16 cellular contexts compared by ENCODE assay signal in the genomic region with DNA sequence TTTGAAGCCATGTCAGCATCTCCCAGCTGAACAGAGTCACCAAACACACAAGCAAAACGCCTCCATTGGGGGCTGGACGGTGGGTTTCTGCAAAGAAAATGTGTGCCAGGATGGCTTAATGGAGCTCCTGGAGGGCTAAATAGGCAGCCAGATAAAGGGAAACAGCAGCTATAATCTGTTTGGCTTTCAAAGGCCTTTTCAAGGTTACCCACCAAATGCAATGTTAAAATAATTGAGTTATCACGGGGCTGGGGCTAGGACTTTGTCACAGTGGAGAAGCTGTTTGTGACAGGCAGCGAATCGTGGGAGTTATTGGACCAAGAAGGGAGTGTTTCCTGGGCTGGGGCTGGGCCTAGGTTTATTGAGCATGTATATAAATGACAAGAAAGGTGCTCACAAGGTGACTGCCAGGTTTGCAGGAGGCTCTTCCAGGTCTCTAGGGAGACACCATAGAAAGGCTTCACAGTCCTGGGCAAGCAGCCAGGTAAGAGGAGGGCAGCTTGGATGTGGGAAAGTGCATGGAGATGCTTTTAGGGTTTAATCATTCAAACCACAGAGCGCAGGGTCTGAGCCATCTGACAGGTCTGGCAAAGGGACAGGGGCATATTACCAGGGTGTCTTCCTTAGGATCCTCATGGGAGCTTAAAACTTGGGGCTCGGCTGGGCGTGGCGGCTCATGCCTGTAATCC. TPM values are rescaled to one million over a fixed set of nuclear protein-coding genes. Genes with fewer than 3 reads are reported as not detected.
DNase-seq lines count a peak whose midpoint lies in the region; ATAC-seq and TF ChIP-seq lines count a peak whose summit lies in the region.
"Had no signal": no experiment of that assay in that cellular context is flagged by ENCODE, and none has a peak within 500 bp of the region (broad histone marks: within the 10 kb centered on the region; RNA-seq: fewer than 3 reads in every experiment).

No MANE protein-coding gene starts in this region.

- WGBS in suprapubic skin: 90% methylated on average over 9 of the region's 9 CpGs

- CTCF ChIA-PET in PC-3 (lab: Charles Lee): no interaction called here

- H3K4me1 ChIP-seq in PC-3 (ENCODE audit: insufficient read depth, low read length) (peaks cover 5% of the 10 kb centered on the region; the same call in 1 of the 2 replicates), suprapubic skin (no peaks in the 10 kb centered on the region)

- no TSS peak for BruUV-seq in PC-3 (replicated peaks; lab: Mats Ljungman, UMichigan)

- no peaks in the 10 kb centered on the region for H3K9me3 ChIP-seq in PC-3 (ENCODE audit: low read length)
- no peaks in the 10 kb centered on the region for H3K9me3 ChIP-seq in suprapubic skin
- H3K9me3 ChIP-seq: neutrophil had no signal

- no peaks in the 10 kb centered on the region for H3F3A ChIP-seq in PC-3 (ENCODE audit: low read length, unreplicated experiment)

- ATAC-seq in PC-3 (peak; percentile 24; the same call in 1 of the 2 replicates), HG02763 (IDR thresholded peaks at IDR 0.05; ENCODE audit: unreplicated experiment) (no peak)
- ATAC-seq: activated CD8-positive, alpha-beta T cell treated with anti-CD3 and anti-CD28 coated beads for 36 hours; CD8-positive, alpha-beta T cell had no signal

- TF ChIP-seq EP300 in suprapubic skin (IDR thresholded peaks at IDR 0.05): no peak

- no peak overlapping the region for H2AFZ ChIP-seq in PC-3 (ENCODE audit: low read length)

- peak; percentile 36 for DNase-seq in COR-L47 (lab: John Stamatoyannopoulos, UW)
- peak; percentile 79 for DNase-seq in HT1080 (ENCODE audit: low read depth)
- DNase-seq in PC-3: peak; percentile 95
- peak; percentile 28 for DNase-seq in iris pigment epithelial cell (ENCODE audit: low read depth)
- DNase-seq in suprapubic skin (ENCODE audit: low spot score in 2 of 2): no peak
- no peak for DNase-seq in germinal center (ENCODE audit: low spot score)
- DNase-seq in NCI-H82 treated with DMSO at 0.1 percent for 48 hours (lab: John Stamatoyannopoulos, UW; ENCODE audit: unreplicated experiment): no peak
- DNase-seq: activated CD8-positive, alpha-beta T cell treated with anti-CD3 and anti-CD28 coated beads for 36 hours; activated naive CD4-positive, alpha-beta T cell; CD8-positive, alpha-beta T cell; kidney; stimulated activated CD4-positive, alpha-beta T cell treated with anti-CD3 and anti-CD28 coated beads, Interleukin-15, amount 100 ng/mL, for 24 hours had no signal

- H4K20me1 ChIP-seq in PC-3 (ENCODE audit: low read length): no peaks in the 10 kb centered on the region

- TF ChIP-seq POLR2A in suprapubic skin (IDR thresholded peaks at IDR 0.05): no peak

- H3K9ac ChIP-seq in PC-3 (ENCODE audit: low read length): no peak overlapping the region
- H3K9ac ChIP-seq: KMS-11 had no signal

- TF ChIP-seq CTCF in PC-3 (conservative IDR thresholded peaks at IDR 0.05; ENCODE audit: low read depth, low read length): no peak
- TF ChIP-seq CTCF in suprapubic skin (IDR thresholded peaks at IDR 0.05): no peak

- H3K36me3 ChIP-seq in PC-3 (ENCODE audit: low read depth, low read length): no peaks in the 10 kb centered on the region
- H3K36me3 ChIP-seq in suprapubic skin: no peaks in the 10 kb centered on the region
- H3K36me3 ChIP-seq: neutrophil had no signal

- H3K27me3 ChIP-seq in PC-3 (ENCODE audit: low read length) (peaks cover 2% of the 10 kb centered on the region; the same call in 1 of the 2 replicates), suprapubic skin (no peaks in the 10 kb centered on the region)
- H3K27me3 ChIP-seq: neutrophil had no signal

- H3K9me2 ChIP-seq in PC-3 (replicated peaks; ENCODE audit: low read length): no peaks in the 10 kb centered on the region

- H3K79me2 ChIP-seq in PC-3 (ENCODE audit: low read length): no peaks in the 10 kb centered on the region

- 0 out of 2 replicates have a peak overlapping the region, but pooled peaks have one; percentile 1 for H3K4me2 ChIP-seq in PC-3 (ENCODE audit: low read length)
- H3K4me2 ChIP-seq: KMS-11 had no signal

- H3K27ac ChIP-seq in PC-3 (ENCODE audit: low read length): no peak overlapping the region
- no peak overlapping the region for H3K27ac ChIP-seq in suprapubic skin
- H3K27ac ChIP-seq: KMS-11, neutrophil had no signal

- POLR2A ChIA-PET in PC-3 (lab: Charles Lee; ENCODE audit: unreplicated experiment): no interaction called here

- H3K4me3 ChIP-seq in PC-3 (ENCODE audit: low read length) (no peak overlapping the region), suprapubic skin (no peak overlapping the region)

- intact Hi-C loops in PC-3 (cut with micrococcal nuclease): no loop called here

RNA-seq across cellular contexts. Expression of a gene that starts 28.3 kb away (rescaled TPM):
- not detected in 2 replicates for total RNA-seq in HT1080 (2014; rRNA removed; shearing (Covaris generic))
- 0.02 and 0.05 TPM in 2 replicates for polyA plus RNA-seq in HT1080 (2015; cell fraction: cytosol; rRNA removed)
- polyA plus RNA-seq in HT1080 (2015; cell fraction: nucleus; rRNA removed): not detected in 2 replicates
- total RNA-seq in PC-3 (2014; rRNA removed): not detected in 2 replicates
- total RNA-seq in suprapubic skin: under 1 TPM in 1 of 4 donors, not detected in 3; 0.24 TPM
- total RNA-seq: activated CD8-positive, alpha-beta T cell treated with anti-CD3 and anti-CD28 coated beads for 36 hours; CD8-positive, alpha-beta T cell; T-helper 1 cell treated with Interleukin-12 subunit alpha and Interleukin-12 subunit beta and Interleukin-4 antibody, amounts not matched to agents 30 ng/mL and 1 ng/mL, for 36 hours had no signal

Comparison
In these comparisons a context has a peak if more than half of its experiments do, and no peak if none do; other contexts are left out.
1. DNase-seq: peak in COR-L47 (single experiment), HT1080 (single experiment), PC-3 (single experiment) and iris pigment epithelial cell (single experiment); none in suprapubic skin (0 of 2), germinal center (single experiment) and NCI-H82 treated with DMSO at 0.1 percent for 48 hours (single experiment).